11 cellular contexts compared by ENCODE assay signal in genomic region chr17:76427457-76428231, GRCh38. TPM values are rescaled to one million over a fixed set of nuclear protein-coding genes. Genes with fewer than 3 reads are reported as not detected.
DNase-seq lines count a peak whose midpoint lies in the region; ATAC-seq and TF ChIP-seq lines count a peak whose summit lies in the region.
"Had no signal": no experiment of that assay in that cellular context is flagged by ENCODE, and none has a peak within 500 bp of the region (broad histone marks: within the 10 kb centered on the region; RNA-seq: fewer than 3 reads in every experiment).

No MANE protein-coding gene starts in this region.

- ATAC-seq in GM18870 (IDR thresholded peaks at IDR 0.05; ENCODE audit: unreplicated experiment), result no peak

- peak; percentile 34 for DNase-seq in AG09319 (ENCODE audit: extremely low read depth, low read depth)
- peak; percentile 28 for DNase-seq in NCI-H526 treated with DMSO at 0.1 percent for 48 hours (lab: John Stamatoyannopoulos, UW)
- peak; percentile 59 for DNase-seq in epithelial cell of proximal tubule (ENCODE audit: low read depth)
- DNase-seq in myocyte (ENCODE audit: low read depth), result peak; percentile 62
- no peak for DNase-seq in stimulated activated CD8-positive, alpha-beta memory T cell treated with anti-CD3 and anti-CD28 coated beads, Interleukin-4, amount 100 ng/mL, for 48 hours
- no peak for DNase-seq in stimulated activated CD4-positive, alpha-beta T cell treated with anti-CD3 and anti-CD28 coated beads, Interleukin-4, amount 100 ng/mL, for 1 hour
- no peak for DNase-seq in NCI-H2107 (lab: John Stamatoyannopoulos, UW)
- DNase-seq: activated CD4-positive, alpha-beta T cell treated with anti-CD3 and anti-CD28 coated beads, Interleukin-2, amount 10 ng/mL, durations not matched to agents 7 days and 5 days; activated naive CD4-positive, alpha-beta T cell treated with Interleukin-2 at 50 U/mL for 16 hours; testis had no signal

- TF ChIP-seq CTCF in AG09319 (IDR thresholded peaks at IDR 0.05; ENCODE audit: low read depth, low read length), result no peak
- TF ChIP-seq CTCF in epithelial cell of proximal tubule (conservative IDR thresholded peaks at IDR 0.05; ENCODE audit: low read depth, low read length), result no peak

- H3K4me3 ChIP-seq in epithelial cell of proximal tubule (ENCODE audit: low read depth, low read length), result no peak overlapping the region
- H3K4me3 ChIP-seq: testis had no signal

RNA-seq across cellular contexts. Expression of gene UBE2O, which starts 25.3 kb away (rescaled TPM):
- total RNA-seq in epithelial cell of proximal tubule, result 15.6 and 23.6 TPM in 2 replicates
- 12.7 and 21.1 TPM in 2 replicates for total RNA-seq in myocyte
- 16.9 TPM for polyA plus RNA-seq in myocyte (2012)

RNA-seq across cellular contexts. Expression of gene AANAT, which starts 39.8 kb away (rescaled TPM):
- total RNA-seq in epithelial cell of proximal tubule (not detected in 2 replicates), myocyte (not detected in 2 replicates)
- 0.08 TPM for polyA plus RNA-seq in myocyte (2012)
- total RNA-seq: activated CD4-positive, alpha-beta T cell treated with anti-CD3 and anti-CD28 coated beads, Interleukin-2, amount 10 ng/mL, durations not matched to agents 7 days and 5 days had no signal

RNA-seq across cellular contexts. Expression of gene SPHK1, which starts 43.2 kb away (rescaled TPM):
- total RNA-seq in epithelial cell of proximal tubule, result 54.5 and 81.2 TPM in 2 replicates
- 9.0 and 11.1 TPM in 2 replicates for total RNA-seq in myocyte
- polyA plus RNA-seq in myocyte (2012), result 22.2 TPM

Comparison
In these comparisons a context has a peak if more than half of its experiments do, and no peak if none do; other contexts are left out.
1. DNase-seq: peak in AG09319 (single experiment), NCI-H526 treated with DMSO at 0.1 percent for 48 hours (single experiment), epithelial cell of proximal tubule (single experiment) and myocyte (single experiment); none in stimulated activated CD8-positive, alpha-beta memory T cell treated with anti-CD3 and anti-CD28 coated beads, Interleukin-4, amount 100 ng/mL, for 48 hours (single experiment), stimulated activated CD4-positive, alpha-beta T cell treated with anti-CD3 and anti-CD28 coated beads, Interleukin-4, amount 100 ng/mL, for 1 hour (single experiment) and NCI-H2107 (single experiment).